Comparison of ENCODE assay signal across 7 cellular contexts in the genomic region with DNA sequence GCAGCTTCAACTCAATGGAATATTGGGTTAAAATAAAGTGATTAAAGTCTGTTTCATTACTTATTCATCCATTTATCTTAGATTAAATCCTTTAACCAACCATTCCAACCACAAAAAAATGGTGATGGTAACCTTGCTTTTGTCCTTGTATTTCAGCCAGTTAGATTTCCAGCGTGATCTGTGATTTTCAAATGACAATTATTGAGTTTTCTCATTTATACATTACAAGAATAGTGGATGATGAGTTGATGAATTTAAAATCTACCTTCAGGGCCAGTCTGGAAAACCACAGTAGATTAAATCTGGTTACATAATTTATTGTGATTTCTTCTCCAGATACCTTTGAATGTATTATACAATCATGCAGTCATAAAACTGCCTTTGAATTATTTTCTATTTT. TPM values are rescaled to one million over a fixed set of nuclear protein-coding genes. Genes with fewer than 3 reads are reported as not detected.
"Had no signal": no experiment of that assay in that cellular context is flagged by ENCODE, and none has a peak within 500 bp of the region (broad histone marks: within the 10 kb centered on the region; RNA-seq: fewer than 3 reads in every experiment).

No MANE protein-coding gene starts in this region.

- ATAC-seq: HepG2, K562 had no signal

- H3K27ac ChIP-seq: HL-60 had no signal

- DNase-seq: IMR-90, KBM-7, KG1 had no signal

- H3K4me3 ChIP-seq: K562 had no signal

RNA-seq across cellular contexts. Expression of a gene that starts 29.7 kb away (rescaled TPM):
- polyA plus RNA-seq: HepG2, IgD-negative memory B cell, IMR-90 had no signal
